ENCODE assay signal across 27 cellular contexts in the genomic region with DNA sequence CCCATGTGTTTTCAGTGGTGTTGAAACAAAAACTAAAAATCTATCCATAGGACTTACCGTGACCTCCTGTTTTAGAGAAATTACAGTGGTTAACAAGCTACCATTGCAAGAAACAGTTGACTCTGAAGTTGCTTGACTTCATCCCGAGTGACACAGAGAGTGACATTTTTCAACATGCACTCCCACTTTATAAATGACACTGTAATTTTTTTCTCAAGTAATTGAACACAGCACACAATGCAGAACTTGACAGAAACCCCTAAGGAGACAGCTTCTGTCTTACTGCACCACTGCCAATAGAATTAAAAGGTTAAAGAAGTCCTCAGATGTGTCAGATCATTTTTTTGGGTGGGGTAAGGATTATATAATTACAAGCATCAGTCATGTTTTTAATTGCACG.
DNase-seq lines count a peak whose midpoint lies in the region; ATAC-seq and TF ChIP-seq lines count a peak whose summit lies in the region.
"Had no signal": no experiment of that assay in that cellular context is flagged by ENCODE, and none has a peak within 500 bp of the region (broad histone marks: within the 10 kb centered on the region; RNA-seq: fewer than 3 reads in every experiment).

No MANE protein-coding gene starts in this region.

- no peak for ATAC-seq in CD8-positive, alpha-beta T cell
- no peak for ATAC-seq in naive thymus-derived CD8-positive, alpha-beta T cell
- ATAC-seq: body of pancreas, HCT116 had no signal

- H3K27me3 ChIP-seq in CD8-positive, alpha-beta T cell (ENCODE audit: insufficient read depth, low read length): no peaks in the 10 kb centered on the region
- H3K27me3 ChIP-seq: body of pancreas, ovary, spleen, thyroid gland had no signal

- H3K9me3 Mint-ChIP-seq in activated T-cell treated with anti-CD3 and anti-CD28 coated beads, Interleukin-2, amount 50 U/mL, for 24 hours: no peaks in the 10 kb centered on the region
- H3K9me3 Mint-ChIP-seq in CD8-positive, alpha-beta T cell: no peaks in the 10 kb centered on the region
- H3K9me3 Mint-ChIP-seq in activated T-helper 2 cell treated with anti-CD3 and anti-CD28 coated beads, Interferon-gamma antibody, Interleukin-2, Interleukin-4, amounts not matched to agents 10 μg/mL and 5 μg/mL and 100 μg/mL, durations not matched to agents 14 hours and 24 hours and 36 hours: no peaks in the 10 kb centered on the region
- no peaks in the 10 kb centered on the region for H3K9me3 Mint-ChIP-seq in naive thymus-derived CD8-positive, alpha-beta T cell
- H3K9me3 Mint-ChIP-seq: natural killer cell had no signal

- peaks cover 58% of the 10 kb centered on the region for H3K36me3 ChIP-seq in CD8-positive, alpha-beta T cell (ENCODE audit: insufficient read depth, low read length)
- H3K36me3 ChIP-seq: ovary, thyroid gland had no signal

- H3K9me3 ChIP-seq in CD8-positive, alpha-beta T cell (ENCODE audit: low read length): no peaks in the 10 kb centered on the region
- H3K9me3 ChIP-seq: body of pancreas, ovary, spleen, thyroid gland had no signal

- H3K4me3 ChIP-seq in CD8-positive, alpha-beta T cell (ENCODE audit: low read depth, low read length): no peak overlapping the region
- H3K4me3 ChIP-seq: body of pancreas, ovary, SK-N-MC, spleen, thyroid gland had no signal

- no peak overlapping the region for H3K4me3 Mint-ChIP-seq in activated T-cell treated with anti-CD3 and anti-CD28 coated beads, Interleukin-2, amount 50 U/mL, for 24 hours
- H3K4me3 Mint-ChIP-seq in CD8-positive, alpha-beta T cell: no peak overlapping the region
- H3K4me3 Mint-ChIP-seq in activated T-helper 2 cell treated with anti-CD3 and anti-CD28 coated beads, Interferon-gamma antibody, Interleukin-2, Interleukin-4, amounts not matched to agents 10 μg/mL and 5 μg/mL and 100 μg/mL, durations not matched to agents 14 hours and 24 hours and 36 hours (ENCODE audit: low read depth): no peak overlapping the region
- peak overlapping the region in 2 of 10 donors; percentile 22 to 31 for H3K4me3 Mint-ChIP-seq in naive thymus-derived CD8-positive, alpha-beta T cell

- peak overlapping the region; percentile 87 for H3K27ac Mint-ChIP-seq in activated T-cell treated with anti-CD3 and anti-CD28 coated beads, Interleukin-2, amount 50 U/mL, for 24 hours
- peak overlapping the region; percentile 82 for H3K27ac Mint-ChIP-seq in CD8-positive, alpha-beta T cell
- peak overlapping the region; percentile 20 for H3K27ac Mint-ChIP-seq in activated T-helper 2 cell treated with anti-CD3 and anti-CD28 coated beads, Interferon-gamma antibody, Interleukin-2, Interleukin-4, amounts not matched to agents 10 μg/mL and 5 μg/mL and 100 μg/mL, durations not matched to agents 14 hours and 24 hours and 36 hours
- H3K27ac Mint-ChIP-seq in naive thymus-derived CD8-positive, alpha-beta T cell: peak overlapping the region; percentile 20 to 84 (median 46)

- CTCF ChIA-PET in CD8-positive, alpha-beta T cell (lab: Charles Lee): interaction anchor here (0.6 kb wide), 1 partner anchor 151 kb away, joined by 3 read pairs; no protein-coding TSS in a partner anchor

- DNase-seq in activated T-cell treated with anti-CD3 and anti-CD28 coated beads, Interleukin-2, amount 50 U/mL, for 24 hours: no peak
- DNase-seq in activated T-cell treated with anti-CD3 and anti-CD28 coated beads, Interleukin-2, amount 50 U/mL, for 48 hours: no peak
- DNase-seq in CD8-positive, alpha-beta T cell: no peak
- DNase-seq in activated T-helper 2 cell treated with anti-CD3 and anti-CD28 coated beads, Interferon-gamma antibody, Interleukin-2, Interleukin-4, amounts not matched to agents 10 μg/mL and 5 μg/mL and 100 μg/mL, durations not matched to agents 14 hours and 24 hours and 36 hours (ENCODE audit: low spot score): no peak
- no peak for DNase-seq in naive thymus-derived CD8-positive, alpha-beta T cell
- no peak for DNase-seq in NCI-H2227 (lab: John Stamatoyannopoulos, UW; ENCODE audit: unreplicated experiment)
- DNase-seq in NCI-H1092 (lab: John Stamatoyannopoulos, UW): no peak
- no peak for DNase-seq in Ammon's horn (ENCODE audit: low spot score)
- DNase-seq: body of pancreas; DMS 273 treated with DMSO at 0.1 percent for 48 hours; effector CD4-positive, alpha-beta T cell; erythroblast; foreskin fibroblast; natural killer cell; NCI-H1092 treated with DMSO at 0.1 percent for 48 hours; NCI-H1930; NCI-H2227 treated with DMSO at 0.1 percent for 48 hours; ovary; RPMI8226; spleen; stimulated activated CD4-positive, alpha-beta T cell treated with anti-CD3 and anti-CD28 coated beads, Interleukin-2, amount 100 ng/mL, for 48 hours; stimulated activated naive CD4-positive, alpha-beta T cell treated with Interleukin-2 at 50 U/mL for 16 hours; T1000; thyroid gland had no signal

- H3K27me3 Mint-ChIP-seq in activated T-cell treated with anti-CD3 and anti-CD28 coated beads, Interleukin-2, amount 50 U/mL, for 24 hours: no peaks in the 10 kb centered on the region
- H3K27me3 Mint-ChIP-seq in CD8-positive, alpha-beta T cell (ENCODE audit: low read depth): no peaks in the 10 kb centered on the region
- H3K27me3 Mint-ChIP-seq in activated T-helper 2 cell treated with anti-CD3 and anti-CD28 coated beads, Interferon-gamma antibody, Interleukin-2, Interleukin-4, amounts not matched to agents 10 μg/mL and 5 μg/mL and 100 μg/mL, durations not matched to agents 14 hours and 24 hours and 36 hours (ENCODE audit: low read depth): no peaks in the 10 kb centered on the region
- H3K27me3 Mint-ChIP-seq in naive thymus-derived CD8-positive, alpha-beta T cell: no peaks in the 10 kb centered on the region

- peaks cover 33% of the 10 kb centered on the region for H3K4me1 ChIP-seq in CD8-positive, alpha-beta T cell (ENCODE audit: insufficient read depth, low read length)

- peaks cover 97% of the 10 kb centered on the region for H3K36me3 Mint-ChIP-seq in activated T-cell treated with anti-CD3 and anti-CD28 coated beads, Interleukin-2, amount 50 U/mL, for 24 hours (ENCODE audit: low read depth)
- H3K36me3 Mint-ChIP-seq in CD8-positive, alpha-beta T cell: peaks cover 92% of the 10 kb centered on the region
- H3K36me3 Mint-ChIP-seq in activated T-helper 2 cell treated with anti-CD3 and anti-CD28 coated beads, Interferon-gamma antibody, Interleukin-2, Interleukin-4, amounts not matched to agents 10 μg/mL and 5 μg/mL and 100 μg/mL, durations not matched to agents 14 hours and 24 hours and 36 hours (ENCODE audit: low read depth): peaks cover 92% of the 10 kb centered on the region
- peaks cover 0 to 96% (median 24%) of the 10 kb centered on the region in 3 donors for H3K36me3 Mint-ChIP-seq in naive thymus-derived CD8-positive, alpha-beta T cell

- TF ChIP-seq CTCF in CD8-positive, alpha-beta T cell (IDR thresholded peaks at IDR 0.05): no peak

- H3K4me1 Mint-ChIP-seq in activated T-cell treated with anti-CD3 and anti-CD28 coated beads, Interleukin-2, amount 50 U/mL, for 24 hours (ENCODE audit: low read depth): peaks cover 95% of the 10 kb centered on the region
- peaks cover 89% of the 10 kb centered on the region for H3K4me1 Mint-ChIP-seq in CD8-positive, alpha-beta T cell (ENCODE audit: low read depth)
- peaks cover 49% of the 10 kb centered on the region for H3K4me1 Mint-ChIP-seq in activated T-helper 2 cell treated with anti-CD3 and anti-CD28 coated beads, Interferon-gamma antibody, Interleukin-2, Interleukin-4, amounts not matched to agents 10 μg/mL and 5 μg/mL and 100 μg/mL, durations not matched to agents 14 hours and 24 hours and 36 hours (ENCODE audit: low read depth)
- peaks cover 37 to 91% (median 80%) of the 10 kb centered on the region in 4 donors for H3K4me1 Mint-ChIP-seq in naive thymus-derived CD8-positive, alpha-beta T cell

- H3K27ac ChIP-seq in CD8-positive, alpha-beta T cell (ENCODE audit: low read depth, low read length): no peak overlapping the region
- H3K27ac ChIP-seq: body of pancreas, C4-2B, ovary, SK-N-MC, spleen, thyroid gland had no signal

- intact Hi-C loops in CD8-positive, alpha-beta T cell (cut with DNase I, micrococcal nuclease): loop anchor here in 1 of 2 experiments (5.0 kb wide), 1 partner anchor 46 kb away; no protein-coding TSS in a partner anchor
- intact Hi-C loops in activated T-helper 2 cell treated with anti-CD3 and anti-CD28 coated beads, Interferon-gamma antibody, Interleukin-2, Interleukin-4, amounts not matched to agents 10 μg/mL and 5 μg/mL and 100 μg/mL, durations not matched to agents 14 hours and 24 hours and 36 hours (cut with micrococcal nuclease): loop anchor here (2.0 kb wide), 1 partner anchor 19 kb away; no protein-coding TSS in a partner anchor

- POLR2A ChIA-PET in CD8-positive, alpha-beta T cell (lab: Charles Lee): no interaction called here
- POLR2A ChIA-PET in naive thymus-derived CD8-positive, alpha-beta T cell (lab: Charles Lee): interaction anchor here (0.6 kb wide), 1 partner anchor 48 kb away, joined by 3 read pairs; no protein-coding TSS in a partner anchor

Comparison
In these comparisons a context has a peak if more than half of its experiments do, and no peak if none do; other contexts are left out.
1. H3K27ac Mint-ChIP-seq: peak in every context shown above with its lines; median percentile 87 in activated T-cell treated with anti-CD3 and anti-CD28 coated beads, Interleukin-2, amount 50 U/mL, for 24 hours; 82 in CD8-positive, alpha-beta T cell; 46 in naive thymus-derived CD8-positive, alpha-beta T cell; 20 in activated T-helper 2 cell treated with anti-CD3 and anti-CD28 coated beads, Interferon-gamma antibody, Interleukin-2, Interleukin-4, amounts not matched to agents 10 μg/mL and 5 μg/mL and 100 μg/mL, durations not matched to agents 14 hours and 24 hours and 36 hours.